2 cellular contexts compared by ENCODE assay signal in genomic region chr15:59401051-59401450, GRCh38. TPM values are rescaled to one million over a fixed set of nuclear protein-coding genes. Genes with fewer than 3 reads are reported as not detected.
"Had no signal": no experiment of that assay in that cellular context is flagged by ENCODE, and none has a peak within 500 bp of the region (broad histone marks: within the 10 kb centered on the region; RNA-seq: fewer than 3 reads in every experiment).

No MANE protein-coding gene starts in this region.

RNA-seq across cellular contexts. Expression of gene FAM81A, which starts 36.9 kb away (rescaled TPM):
- total RNA-seq: osteocyte had no signal
- polyA plus RNA-seq: naive thymus-derived CD8-positive, alpha-beta T cell had no signal
